9 cellular contexts compared by ENCODE assay signal in the genomic region with DNA sequence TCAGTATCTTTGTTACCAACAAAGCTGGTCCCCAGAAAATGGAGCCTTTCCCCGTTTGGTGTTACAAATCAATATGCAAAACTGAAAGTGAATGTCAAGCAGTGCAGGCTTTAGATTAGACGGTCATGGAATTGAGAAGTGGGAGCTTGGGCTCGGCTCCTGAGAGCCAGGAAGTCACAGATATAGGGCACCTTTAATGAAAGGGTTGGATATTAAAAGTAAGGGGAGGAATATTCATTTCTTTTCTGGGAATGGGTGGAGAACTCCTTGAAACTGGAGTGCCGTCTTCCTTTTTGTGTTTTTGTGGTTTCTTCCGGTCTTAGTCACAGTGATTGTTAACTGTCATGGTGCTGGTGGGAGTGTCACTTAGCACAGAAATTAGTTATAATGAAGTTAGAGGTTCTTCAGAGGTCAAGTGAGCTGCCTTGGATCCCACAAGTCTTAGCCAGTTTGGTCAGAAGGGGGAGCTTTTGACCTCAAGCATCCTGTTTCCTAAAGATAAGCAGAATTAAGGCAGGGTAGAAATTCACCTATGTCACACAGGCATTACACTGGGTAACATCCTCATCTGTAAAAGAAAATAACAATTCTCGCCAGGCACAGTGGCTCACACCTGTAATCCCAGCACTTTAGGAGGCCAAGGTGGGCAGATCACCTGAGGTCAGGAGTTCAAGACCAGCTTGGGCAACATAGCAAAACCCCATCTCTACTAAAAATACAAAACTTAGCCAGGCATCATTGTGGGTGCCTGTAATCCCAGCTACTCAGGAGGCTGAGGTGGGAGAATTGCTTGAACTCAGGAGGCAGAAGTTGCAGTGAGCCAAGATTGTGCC. TPM values are rescaled to one million over a fixed set of nuclear protein-coding genes. Genes with fewer than 3 reads are reported as not detected.
A peak's percentile ranks its signal among the peaks of the same experiment; 100 is the strongest.
DNase-seq lines count a peak whose midpoint lies in the region; ATAC-seq and TF ChIP-seq lines count a peak whose summit lies in the region.
"Had no signal": no experiment of that assay in that cellular context is flagged by ENCODE, and none has a peak within 500 bp of the region (broad histone marks: within the 10 kb centered on the region; RNA-seq: fewer than 3 reads in every experiment).

No MANE protein-coding gene starts in this region.

- H3K27me3 Mint-ChIP-seq in activated T-helper 2 cell treated with anti-CD3 and anti-CD28 coated beads, Interferon-gamma antibody, Interleukin-2, Interleukin-4, amounts not matched to agents 10 μg/mL and 5 μg/mL and 100 μg/mL, durations not matched to agents 14 hours and 24 hours and 36 hours (ENCODE audit: low read depth), result no peaks in the 10 kb centered on the region

- peak; percentile 88 for DNase-seq in Daoy (ENCODE audit: low read depth)
- DNase-seq in NAMALWA (ENCODE audit: low spot score), result peak; percentile 58
- peak; percentile 79 for DNase-seq in activated T-helper 2 cell treated with anti-CD3 and anti-CD28 coated beads, Interferon-gamma antibody, Interleukin-2, Interleukin-4, amounts not matched to agents 10 μg/mL and 5 μg/mL and 100 μg/mL, durations not matched to agents 14 hours and 24 hours and 36 hours (ENCODE audit: low spot score)
- peak in 2 of 5 donors; percentile 24 to 36 for DNase-seq in heart left ventricle
- peak; percentile 47 to 49 for DNase-seq in stimulated activated CD4-positive, alpha-beta T cell treated with anti-CD3 and anti-CD28 coated beads, Interleukin-2, amount 100 ng/mL, for 48 hours
- DNase-seq in COR-L47 (lab: John Stamatoyannopoulos, UW), result no peak

- H3K9me3 Mint-ChIP-seq in activated T-helper 2 cell treated with anti-CD3 and anti-CD28 coated beads, Interferon-gamma antibody, Interleukin-2, Interleukin-4, amounts not matched to agents 10 μg/mL and 5 μg/mL and 100 μg/mL, durations not matched to agents 14 hours and 24 hours and 36 hours, result no peaks in the 10 kb centered on the region

- H3K36me3 ChIP-seq in heart left ventricle, result no peaks in the 10 kb centered on the region

- intact Hi-C loops in activated T-helper 2 cell treated with anti-CD3 and anti-CD28 coated beads, Interferon-gamma antibody, Interleukin-2, Interleukin-4, amounts not matched to agents 10 μg/mL and 5 μg/mL and 100 μg/mL, durations not matched to agents 14 hours and 24 hours and 36 hours (cut with micrococcal nuclease), result loop anchor here (1.0 kb wide), 2 partner anchors 9 to 12 kb away; a partner anchor contains a TSS
- intact Hi-C loops in heart left ventricle (cut with DNase I), result no loop called here

- H3K4me1 ChIP-seq in heart left ventricle, result peaks cover 0 to 46% (median 2%) of the 10 kb centered on the region in 12 donors

- peak overlapping the region; percentile 81 for H3K4me3 Mint-ChIP-seq in activated T-helper 2 cell treated with anti-CD3 and anti-CD28 coated beads, Interferon-gamma antibody, Interleukin-2, Interleukin-4, amounts not matched to agents 10 μg/mL and 5 μg/mL and 100 μg/mL, durations not matched to agents 14 hours and 24 hours and 36 hours (ENCODE audit: low read depth)

- H3K27ac Mint-ChIP-seq in activated T-helper 2 cell treated with anti-CD3 and anti-CD28 coated beads, Interferon-gamma antibody, Interleukin-2, Interleukin-4, amounts not matched to agents 10 μg/mL and 5 μg/mL and 100 μg/mL, durations not matched to agents 14 hours and 24 hours and 36 hours, result peak overlapping the region; percentile 97

- ATAC-seq in GM21825 (IDR thresholded peaks at IDR 0.05; ENCODE audit: unreplicated experiment) (peak; percentile 64), heart left ventricle (peak; percentile 41 to 90 (median 77)), GM19467 (IDR thresholded peaks at IDR 0.05; ENCODE audit: unreplicated experiment) (no peak)

- peak overlapping the region in 10 of 12 donors; percentile 16 to 52 (median 35) for H3K4me3 ChIP-seq in heart left ventricle

- TF ChIP-seq CTCF in heart left ventricle (IDR thresholded peaks at IDR 0.05), result peak in 8 of 12 donors; percentile 16 to 50 (median 22)

- H3K27ac ChIP-seq in heart left ventricle, result peak overlapping the region; percentile 65 to 92 (median 76)

- no peaks in the 10 kb centered on the region for H3K27me3 ChIP-seq in heart left ventricle

- peaks cover 54% of the 10 kb centered on the region for H3K4me1 Mint-ChIP-seq in activated T-helper 2 cell treated with anti-CD3 and anti-CD28 coated beads, Interferon-gamma antibody, Interleukin-2, Interleukin-4, amounts not matched to agents 10 μg/mL and 5 μg/mL and 100 μg/mL, durations not matched to agents 14 hours and 24 hours and 36 hours (ENCODE audit: low read depth)

- peaks cover 3% of the 10 kb centered on the region for H3K36me3 Mint-ChIP-seq in activated T-helper 2 cell treated with anti-CD3 and anti-CD28 coated beads, Interferon-gamma antibody, Interleukin-2, Interleukin-4, amounts not matched to agents 10 μg/mL and 5 μg/mL and 100 μg/mL, durations not matched to agents 14 hours and 24 hours and 36 hours (ENCODE audit: low read depth)

- WGBS in heart left ventricle, 4 donors, result 37 to 50% (median 38%) methylated on average over 6 of the region's 6 CpGs

- TF ChIP-seq POLR2A in heart left ventricle (IDR thresholded peaks at IDR 0.05), result no peak

- H3K9me3 ChIP-seq in heart left ventricle, result no peaks in the 10 kb centered on the region

RNA-seq across cellular contexts. Expression of a gene that starts 9.6 kb away (rescaled TPM):
- total RNA-seq in Daoy (2014; rRNA removed; shearing (Covaris generic)), result 78.2 and 85.4 TPM in 2 replicates
- total RNA-seq in activated T-helper 2 cell treated with anti-CD3 and anti-CD28 coated beads, Interferon-gamma antibody, Interleukin-2, Interleukin-4, amounts not matched to agents 10 μg/mL and 5 μg/mL and 100 μg/mL, durations not matched to agents 14 hours and 24 hours and 36 hours, result 779 and 785 TPM in 2 replicates
- total RNA-seq in heart left ventricle, result 1,000 to 10,000 TPM in 6 of 9 donors, 100 to 1,000 TPM in 3; 402 to 1,338 (median 1,177) TPM
- 1,000 to 10,000 TPM in 1 of 2 donors, 100 to 1,000 TPM in 1; 911 to 1,001 TPM for polyA plus RNA-seq in heart left ventricle

RNA-seq across cellular contexts. Expression of a gene that starts 33.0 kb away (rescaled TPM):
- not detected in 2 replicates for total RNA-seq in Daoy (2014; rRNA removed; shearing (Covaris generic))
- total RNA-seq in activated T-helper 2 cell treated with anti-CD3 and anti-CD28 coated beads, Interferon-gamma antibody, Interleukin-2, Interleukin-4, amounts not matched to agents 10 μg/mL and 5 μg/mL and 100 μg/mL, durations not matched to agents 14 hours and 24 hours and 36 hours, result not detected in 2 replicates
- not detected for total RNA-seq in heart left ventricle
- not detected for polyA plus RNA-seq in heart left ventricle
- total RNA-seq: subcutaneous adipose tissue had no signal

RNA-seq across cellular contexts. Expression of a gene that starts 54.7 kb away (rescaled TPM):
- total RNA-seq in Daoy (2014; rRNA removed; shearing (Covaris generic)), result 276 and 317 TPM in 2 replicates
- total RNA-seq in activated T-helper 2 cell treated with anti-CD3 and anti-CD28 coated beads, Interferon-gamma antibody, Interleukin-2, Interleukin-4, amounts not matched to agents 10 μg/mL and 5 μg/mL and 100 μg/mL, durations not matched to agents 14 hours and 24 hours and 36 hours, result not detected in 2 replicates
- under 1 TPM in 1 of 9 donors, not detected in 8; 0.60 TPM for total RNA-seq in heart left ventricle
- not detected for polyA plus RNA-seq in heart left ventricle
- total RNA-seq: subcutaneous adipose tissue had no signal

RNA-seq across cellular contexts. Expression of a gene that starts 55.3 kb away (rescaled TPM):
- 0.11 TPM in 1 of 2 replicates, not detected in the other for total RNA-seq in Daoy (2014; rRNA removed; shearing (Covaris generic))
- 0.11 and 0.23 TPM in 2 replicates for total RNA-seq in activated T-helper 2 cell treated with anti-CD3 and anti-CD28 coated beads, Interferon-gamma antibody, Interleukin-2, Interleukin-4, amounts not matched to agents 10 μg/mL and 5 μg/mL and 100 μg/mL, durations not matched to agents 14 hours and 24 hours and 36 hours
- total RNA-seq in heart left ventricle, result under 1 TPM in 4 of 9 donors, not detected in 5; 0.07 to 0.35 (median 0.10) TPM
- polyA plus RNA-seq in heart left ventricle, result under 1 TPM in 1 of 2 donors, not detected in 1; 0.10 TPM
- total RNA-seq: subcutaneous adipose tissue had no signal

Comparison
In these comparisons a context has a peak if more than half of its experiments do, and no peak if none do; other contexts are left out.
1. RNA of a gene that starts 54.7 kb away (total RNA-seq): 276 to 317 TPM in Daoy; 0.60 TPM in heart left ventricle and not detected in activated T-helper 2 cell treated with anti-CD3 and anti-CD28 coated beads, Interferon-gamma antibody, Interleukin-2, Interleukin-4, amounts not matched to agents 10 μg/mL and 5 μg/mL and 100 μg/mL, durations not matched to agents 14 hours and 24 hours and 36 hours; every median in the first group is over 100 times any median in the second.